In genomic region chr9:123445981-123446610, GRCh38 we compare ENCODE assay signal across 1 cellular context.
TF ChIP-seq lines count a peak whose summit lies in the region.

No MANE protein-coding gene starts in this region.

TF ChIP-seq in IMR-90, 13 proteins besides CTCF, POLR2A, EP300 and RAD21 (continued from another document):
- TF ChIP-seq RFX5 (IDR thresholded peaks at IDR 0.05; ENCODE audit: low read depth, low read length) (no peak), SMC3 (IDR thresholded peaks at IDR 0.05; ENCODE audit: low read depth, low read length) (no peak)
